ENCODE assay signal across 1 cellular context in the genomic region with DNA sequence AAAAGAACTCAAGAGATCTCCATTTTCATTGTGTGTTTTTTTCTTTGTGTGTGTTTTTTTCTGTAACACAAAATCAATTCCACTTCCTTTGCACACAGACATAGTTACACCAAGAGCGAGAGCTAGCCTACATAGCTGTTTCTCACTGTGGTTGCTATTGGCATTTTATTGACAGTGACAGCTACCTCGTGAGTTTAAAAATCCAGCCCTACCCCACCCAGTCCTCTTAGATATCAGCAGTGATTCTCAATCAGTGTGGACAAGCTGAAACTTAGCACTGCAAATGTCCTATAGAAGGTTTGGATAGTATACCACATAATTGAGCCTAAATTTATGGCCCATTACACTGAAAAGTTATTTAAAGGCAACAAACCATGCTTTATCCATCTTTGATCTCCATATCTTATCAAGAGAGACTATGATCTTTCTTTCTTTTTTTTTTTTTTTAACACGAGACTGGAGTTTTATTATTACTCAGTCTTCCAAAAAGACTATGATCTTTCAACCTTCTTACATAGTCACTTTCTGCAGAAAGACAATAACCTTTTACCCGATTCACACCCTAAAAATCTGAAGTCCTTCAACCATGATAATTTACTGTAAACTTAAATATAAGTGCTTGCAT.
TF ChIP-seq lines count a peak whose summit lies in the region.

No MANE protein-coding gene starts in this region.

TF ChIP-seq in SK-N-SH treated with all-trans-retinoic acid at 6 μM for 48 hours, 23 proteins besides CTCF, POLR2A, EP300 and RAD21:
- TF ChIP-seq ZNF8 (CRISPR knock-in tag; IDR thresholded peaks at IDR 0.05) (no peak), TOX (CRISPR knock-in tag; IDR thresholded peaks at IDR 0.05; ENCODE audit: borderline replicate concordance) (no peak), POU6F1 (CRISPR knock-in tag; IDR thresholded peaks at IDR 0.05; ENCODE audit: borderline replicate concordance, low read depth) (no peak), CSDC2 (CRISPR knock-in tag; IDR thresholded peaks at IDR 0.05) (no peak), ZFP30 (CRISPR knock-in tag; IDR thresholded peaks at IDR 0.05) (no peak), ISL1 (CRISPR knock-in tag; IDR thresholded peaks at IDR 0.05) (no peak), ZNF565 (CRISPR knock-in tag; conservative IDR thresholded peaks at IDR 0.05; ENCODE audit: low read depth) (no peak), ZC3H10 (CRISPR knock-in tag; IDR thresholded peaks at IDR 0.05) (no peak), TSHZ2 (CRISPR knock-in tag; IDR thresholded peaks at IDR 0.05) (no peak), BACH2 (CRISPR knock-in tag; IDR thresholded peaks at IDR 0.05; ENCODE audit: borderline replicate concordance) (no peak)
- TF ChIP-seq, protein P1, sequence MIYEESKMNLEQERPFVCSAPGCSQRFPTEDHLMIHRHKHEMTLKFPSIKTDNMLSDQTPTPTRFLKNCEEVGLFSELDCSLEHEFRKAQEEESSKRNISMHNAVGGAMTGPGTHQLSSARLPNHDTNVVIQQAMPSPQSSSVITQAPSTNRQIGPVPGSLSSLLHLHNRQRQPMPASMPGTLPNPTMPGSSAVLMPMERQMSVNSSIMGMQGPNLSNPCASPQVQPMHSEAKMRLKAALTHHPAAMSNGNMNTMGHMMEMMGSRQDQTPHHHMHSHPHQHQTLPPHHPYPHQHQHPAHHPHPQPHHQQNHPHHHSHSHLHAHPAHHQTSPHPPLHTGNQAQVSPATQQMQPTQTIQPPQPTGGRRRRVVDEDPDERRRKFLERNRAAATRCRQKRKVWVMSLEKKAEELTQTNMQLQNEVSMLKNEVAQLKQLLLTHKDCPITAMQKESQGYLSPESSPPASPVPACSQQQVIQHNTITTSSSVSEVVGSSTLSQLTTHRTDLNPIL (CRISPR knock-in tag; IDR thresholded peaks at IDR 0.05; ENCODE audit: low read depth): no peak
- TF ChIP-seq, protein P2, sequence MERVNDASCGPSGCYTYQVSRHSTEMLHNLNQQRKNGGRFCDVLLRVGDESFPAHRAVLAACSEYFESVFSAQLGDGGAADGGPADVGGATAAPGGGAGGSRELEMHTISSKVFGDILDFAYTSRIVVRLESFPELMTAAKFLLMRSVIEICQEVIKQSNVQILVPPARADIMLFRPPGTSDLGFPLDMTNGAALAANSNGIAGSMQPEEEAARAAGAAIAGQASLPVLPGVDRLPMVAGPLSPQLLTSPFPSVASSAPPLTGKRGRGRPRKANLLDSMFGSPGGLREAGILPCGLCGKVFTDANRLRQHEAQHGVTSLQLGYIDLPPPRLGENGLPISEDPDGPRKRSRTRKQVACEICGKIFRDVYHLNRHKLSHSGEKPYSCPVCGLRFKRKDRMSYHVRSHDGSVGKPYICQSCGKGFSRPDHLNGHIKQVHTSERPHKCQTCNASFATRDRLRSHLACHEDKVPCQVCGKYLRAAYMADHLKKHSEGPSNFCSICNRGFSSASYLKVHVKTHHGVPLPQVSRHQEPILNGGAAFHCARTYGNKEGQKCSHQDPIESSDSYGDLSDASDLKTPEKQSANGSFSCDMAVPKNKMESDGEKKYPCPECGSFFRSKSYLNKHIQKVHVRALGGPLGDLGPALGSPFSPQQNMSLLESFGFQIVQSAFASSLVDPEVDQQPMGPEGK (CRISPR knock-in tag; IDR thresholded peaks at IDR 0.05; ENCODE audit: borderline replicate concordance): no peak
TF ChIP-seq in SK-N-SH treated with all-trans-retinoic acid at 6 μM for 48 hours: peak in this region for 0.
